1 cellular context compared by ENCODE assay signal in genomic region chr1:15916916-15917315, GRCh38.
TF ChIP-seq lines count a peak whose summit lies in the region.

No MANE protein-coding gene starts in this region.

TF ChIP-seq in SK-N-SH, 30 proteins besides CTCF, POLR2A, EP300 and RAD21 (continued from another document):
- TF ChIP-seq MEF2A (IDR thresholded peaks at IDR 0.05; ENCODE audit: borderline replicate concordance, low read depth) (no peak), GABPA (IDR thresholded peaks at IDR 0.05; ENCODE audit: low read depth) (no peak), FOXJ3 (CRISPR knock-in tag; IDR thresholded peaks at IDR 0.05) (no peak), TAF1 (IDR thresholded peaks at IDR 0.05; ENCODE audit: borderline replicate concordance, low read depth, low read length) (no peak), ZBTB33 (IDR thresholded peaks at IDR 0.05; ENCODE audit: borderline replicate concordance, low read depth) (no peak), TCF12 (IDR thresholded peaks at IDR 0.05) (no peak), REST (IDR thresholded peaks at IDR 0.05; ENCODE audit: low read depth, low read length) (no peak), MXI1 (IDR thresholded peaks at IDR 0.05; ENCODE audit: low read depth, low read length) (no peak), POLR2AphosphoS5 (IDR thresholded peaks at IDR 0.05; ENCODE audit: low read depth, low read length) (no peak), NRF1 (IDR thresholded peaks at IDR 0.05; ENCODE audit: low read depth, low read length) (no peak), SMC3 (IDR thresholded peaks at IDR 0.05; ENCODE audit: low read depth, low read length) (no peak), RFX5 (IDR thresholded peaks at IDR 0.05; ENCODE audit: low read length) (no peak)
TF ChIP-seq in SK-N-SH: peak in this region for 0.
